In the genomic region with DNA sequence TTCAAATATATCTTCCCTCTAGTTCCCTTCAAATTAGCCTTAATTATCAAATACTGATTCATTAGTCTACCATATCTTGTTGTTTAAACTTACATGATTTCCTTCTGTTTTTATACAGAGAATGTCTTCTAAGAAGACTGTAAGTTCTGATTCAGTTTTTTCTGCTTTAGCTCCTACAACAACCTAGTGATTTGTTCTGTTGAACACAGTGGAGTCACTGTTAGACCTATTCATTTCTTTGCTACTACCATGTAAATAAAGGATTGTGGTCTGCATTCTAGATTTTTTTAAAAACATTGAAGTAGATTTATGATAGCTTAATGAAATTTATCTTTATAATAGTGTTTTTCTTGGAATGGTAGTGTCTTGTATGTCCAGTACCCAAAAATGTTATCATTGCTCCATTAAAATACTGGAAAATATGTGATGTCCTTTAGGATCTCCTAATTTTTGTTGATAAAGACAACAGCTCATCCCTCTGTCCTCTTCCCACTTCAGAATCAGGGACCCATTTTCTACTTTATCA, we compare ENCODE assay signal across 14 cellular contexts.
DNase-seq lines count a peak whose midpoint lies in the region; FAIRE-seq and TF ChIP-seq lines count a peak whose summit lies in the region.
"Had no signal": no experiment of that assay in that cellular context is flagged by ENCODE, and none has a peak within 500 bp of the region (broad histone marks: within the 10 kb centered on the region; RNA-seq: fewer than 3 reads in every experiment).

No MANE protein-coding gene starts in this region.

- no peaks in the 10 kb centered on the region for H3K27me3 ChIP-seq in BE2C

- in situ Hi-C loops in astrocyte of the spinal cord (cut with HindIII; ENCODE audit: low sequenced_read_pairs) = no loop called here

- H3K9me3 ChIP-seq in BE2C = no peaks in the 10 kb centered on the region

- no peak overlapping the region for H3K4me3 ChIP-seq in astrocyte of the spinal cord (ENCODE audit: low read depth, low read length)
- no peak overlapping the region for H3K4me3 ChIP-seq in BE2C (ENCODE audit: low read depth, low read length)
- H3K4me3 ChIP-seq: GM23248 had no signal

- H3K4me1 ChIP-seq in BE2C = no peaks in the 10 kb centered on the region

- DNase-seq in GM19239 (ENCODE audit: insufficient read length, low spot score) = no peak
- DNase-seq in astrocyte of the spinal cord (ENCODE audit: low read depth, low spot score) = peak; percentile 10
- DNase-seq in medulla oblongata (ENCODE audit: extremely low spot score) = peak; percentile 9
- no peak for DNase-seq in amygdala (lab: John Stamatoyannopoulos, UW)
- no peak for DNase-seq in BE2C
- DNase-seq in NCI-H1092 (lab: John Stamatoyannopoulos, UW) = no peak
- DNase-seq in SK-N-DZ (ENCODE audit: low spot score) = no peak
- DNase-seq: CD4-positive, alpha-beta memory T cell; COR-L47; DND-41; GDM1; GM23248 had no signal

- TF ChIP-seq CTCF in astrocyte of the spinal cord (IDR thresholded peaks at IDR 0.05; ENCODE audit: low read depth, low read length) (no peak), BE2C (IDR thresholded peaks at IDR 0.05; ENCODE audit: low read depth, low read length) (no peak)

- peak; percentile 73 for FAIRE-seq in GM19239 (lab: Jason Lieb, UNC)
- FAIRE-seq: GM12892, H54 had no signal

- H3K36me3 ChIP-seq in BE2C = no peaks in the 10 kb centered on the region

Comparison
In these comparisons a context has a peak if more than half of its experiments do, and no peak if none do; other contexts are left out.
1. DNase-seq: peak in astrocyte of the spinal cord (single experiment) and medulla oblongata (single experiment); none in GM19239 (single experiment), amygdala (0 of 56), BE2C (single experiment), NCI-H1092 (single experiment) and SK-N-DZ (single experiment).